ENCODE assay signal across 19 cellular contexts in the genomic region with DNA sequence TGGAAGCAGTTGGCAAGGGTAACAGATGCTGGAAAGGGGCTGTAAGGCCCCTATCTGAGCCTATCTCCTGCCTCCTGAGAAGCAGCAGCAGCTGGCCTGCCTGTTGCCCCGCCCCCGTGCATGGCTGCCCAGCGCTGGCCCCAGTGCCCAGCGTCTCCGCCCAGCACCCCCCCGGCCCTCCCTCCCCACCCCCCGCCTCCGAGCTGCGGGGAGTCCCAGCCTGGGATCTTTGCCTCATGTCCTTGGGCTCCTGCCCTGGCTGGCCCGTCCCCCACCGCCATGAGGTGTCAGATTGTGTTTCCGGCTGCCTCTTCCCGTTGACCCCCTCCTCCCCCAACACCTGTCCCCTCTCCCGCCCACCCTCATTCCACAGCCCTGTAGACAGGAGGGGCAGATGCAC. TPM values are rescaled to one million over a fixed set of nuclear protein-coding genes. Genes with fewer than 3 reads are reported as not detected.
A peak's percentile ranks its signal among the peaks of the same experiment; 100 is the strongest.
DNase-seq lines count a peak whose midpoint lies in the region; ATAC-seq, FAIRE-seq and TF ChIP-seq lines count a peak whose summit lies in the region.
"Had no signal": no experiment of that assay in that cellular context is flagged by ENCODE, and none has a peak within 500 bp of the region (broad histone marks: within the 10 kb centered on the region; RNA-seq: fewer than 3 reads in every experiment).

A gene (plus strand): TSS at position 365 of the 400 bp plus-strand sequence. CDS start 56 bp downstream, outside the sequence.

- intact Hi-C loops in spleen (cut with DNase I; ENCODE audit: low total_unique reads) = loop anchor here (10.0 kb wide), 1 partner anchor 71 kb away; a partner anchor contains a TSS

- no peaks in the 10 kb centered on the region for H3K9me3 ChIP-seq in spleen
- H3K9me3 ChIP-seq: tibial artery had no signal

- H3K27me3 Mint-ChIP-seq in nephron (ENCODE audit: low read depth) = peaks cover 54% of the 10 kb centered on the region

- peaks cover 10 to 37% (median 32%) of the 10 kb centered on the region in 6 donors for H3K4me1 ChIP-seq in spleen

- H3K27ac Mint-ChIP-seq in nephron = peak within 1 kb of the TSS in 2 of 3 experiments; percentile 61 to 86
- H3K27ac Mint-ChIP-seq: activated CD4-positive, alpha-beta T cell treated with anti-CD3 and anti-CD28 coated beads, Interleukin-2, amount 10 ng/mL, durations not matched to agents 24 days and 14 days; activated T-cell treated with anti-CD3 and anti-CD28 coated beads, Interleukin-2, amount 50 U/mL, for 72 hours; CD8-positive, alpha-beta T cell; T-helper 1 cell treated with Interleukin-12 subunit alpha and Interleukin-12 subunit beta and Interleukin-4 antibody, amounts not matched to agents 30 μg/mL and 1 μg/mL, for 36 hours had no signal

- no peak for FAIRE-seq in D721Med (lab: Jason Lieb, UNC)
- no peak for FAIRE-seq in frontal cortex (lab: Jason Lieb, UNC)

- peaks cover 12 to 100% (median 52%) of the 10 kb centered on the region in 7 donors for H3K27me3 ChIP-seq in spleen (replicated peaks in 1 of 7)

- H3K27ac ChIP-seq in spleen = no peak within 1 kb of the TSS
- H3K27ac ChIP-seq: KMS-11, tibial artery had no signal

- DNase-seq in D721Med (ENCODE audit: insufficient read length, low spot score) (peak; percentile 64), NCI-H2171 treated with DMSO at 0.1 percent for 48 hours (lab: John Stamatoyannopoulos, UW) (peak; percentile 55), frontal cortex (ENCODE audit: low spot score in 2 of 2) (peak; percentile 66 to 81), spleen (no peak)
- DNase-seq: activated CD4-positive, alpha-beta T cell treated with anti-CD3 and anti-CD28 coated beads, Interleukin-2, amount 10 ng/mL, durations not matched to agents 24 days and 14 days; activated T-cell treated with anti-CD3 and anti-CD28 coated beads, Interleukin-2, amount 50 U/mL, for 72 hours; CD8-positive, alpha-beta T cell; effector CD8-positive, alpha-beta T cell; kidney glomerular epithelial cell; NCI-H187; stimulated activated CD4-positive, alpha-beta T cell treated with anti-CD3 and anti-CD28 coated beads, Interleukin-12 subunit alpha, Interleukin-12 subunit beta, amount 100 ng/mL, for 4 hours; tibial artery had no signal

- no peaks in the 10 kb centered on the region for H3K9me3 Mint-ChIP-seq in nephron
- H3K9me3 Mint-ChIP-seq: activated CD4-positive, alpha-beta T cell treated with anti-CD3 and anti-CD28 coated beads, Interleukin-2, amount 10 ng/mL, durations not matched to agents 24 days and 14 days; activated T-cell treated with anti-CD3 and anti-CD28 coated beads, Interleukin-2, amount 50 U/mL, for 72 hours; CD8-positive, alpha-beta T cell; T-helper 1 cell treated with Interleukin-12 subunit alpha and Interleukin-12 subunit beta and Interleukin-4 antibody, amounts not matched to agents 30 μg/mL and 1 μg/mL, for 36 hours had no signal

- TF ChIP-seq CTCF in D721Med (IDR thresholded peaks at IDR 0.05; ENCODE audit: insufficient read depth, missing control alignments) (no peak), nephron (IDR thresholded peaks at IDR 0.05; ENCODE audit: unreplicated experiment in 3 of 3) (no peak), spleen (IDR thresholded peaks at IDR 0.05 in 8 of 11, conservative IDR thresholded peaks at IDR 0.05 in 3 of 11) (no peak)

- H3K36me3 ChIP-seq in spleen = no peaks in the 10 kb centered on the region
- H3K36me3 ChIP-seq: tibial artery had no signal

- WGBS in spleen, 5 donors = 9 to 36% (median 17%) methylated on average over 1 to 14 of the region's 14 CpGs

- TF ChIP-seq POLR2A in spleen (IDR thresholded peaks at IDR 0.05) = no peak

- no peak within 1 kb of the TSS for H3K4me3 ChIP-seq in spleen
- H3K4me3 ChIP-seq: tibial artery had no signal

- H3K36me3 Mint-ChIP-seq in nephron (ENCODE audit: low read depth) = no peaks in the 10 kb centered on the region
- H3K36me3 Mint-ChIP-seq: CD8-positive, alpha-beta T cell had no signal

- H3K4me1 Mint-ChIP-seq in nephron = peaks cover 33% of the 10 kb centered on the region

- no peak for ATAC-seq in GM18867 (IDR thresholded peaks at IDR 0.05; ENCODE audit: unreplicated experiment)
- no peak for ATAC-seq in GM18517 (IDR thresholded peaks at IDR 0.05; ENCODE audit: unreplicated experiment)
- ATAC-seq in HG02981 (IDR thresholded peaks at IDR 0.05; ENCODE audit: unreplicated experiment) = no peak
- ATAC-seq: activated T-cell treated with anti-CD3 and anti-CD28 coated beads, Interleukin-2, amount 50 U/mL, for 72 hours; CD8-positive, alpha-beta T cell had no signal

- H3K4me3 Mint-ChIP-seq in nephron = peak within 1 kb of the TSS; percentile 65 to 86 (median 78)
- H3K4me3 Mint-ChIP-seq: CD8-positive, alpha-beta T cell; T-helper 1 cell treated with Interleukin-12 subunit alpha and Interleukin-12 subunit beta and Interleukin-4 antibody, amounts not matched to agents 30 μg/mL and 1 μg/mL, for 36 hours had no signal

RNA-seq across cellular contexts. Expression of the gene that starts here (rescaled TPM):
- total RNA-seq in frontal cortex (not detected), spleen (under 1 TPM in 1 of 7 donors, not detected in 6; 0.32 TPM)
- not detected for polyA plus RNA-seq in spleen
- total RNA-seq: activated CD4-positive, alpha-beta T cell treated with anti-CD3 and anti-CD28 coated beads, Interleukin-2, amount 10 ng/mL, durations not matched to agents 24 days and 14 days; activated T-cell treated with anti-CD3 and anti-CD28 coated beads, Interleukin-2, amount 50 U/mL, for 72 hours; CD8-positive, alpha-beta T cell; fibroblast of villous mesenchyme had no signal

Comparison
In these comparisons a context has a peak if more than half of its experiments do, and no peak if none do; other contexts are left out.
1. Peak in DNase-seq in frontal cortex; RNA of the gene not detected or under 1 TPM.